In genomic region chr19:11949201-11949600, GRCh38 we compare ENCODE assay signal across 1 cellular context.
TF ChIP-seq lines count a peak whose summit lies in the region.

No MANE protein-coding gene starts in this region.

TF ChIP-seq in GM23338, 12 proteins besides CTCF, POLR2A, EP300 and RAD21 (continued from another document):
- TF ChIP-seq, protein P1, sequence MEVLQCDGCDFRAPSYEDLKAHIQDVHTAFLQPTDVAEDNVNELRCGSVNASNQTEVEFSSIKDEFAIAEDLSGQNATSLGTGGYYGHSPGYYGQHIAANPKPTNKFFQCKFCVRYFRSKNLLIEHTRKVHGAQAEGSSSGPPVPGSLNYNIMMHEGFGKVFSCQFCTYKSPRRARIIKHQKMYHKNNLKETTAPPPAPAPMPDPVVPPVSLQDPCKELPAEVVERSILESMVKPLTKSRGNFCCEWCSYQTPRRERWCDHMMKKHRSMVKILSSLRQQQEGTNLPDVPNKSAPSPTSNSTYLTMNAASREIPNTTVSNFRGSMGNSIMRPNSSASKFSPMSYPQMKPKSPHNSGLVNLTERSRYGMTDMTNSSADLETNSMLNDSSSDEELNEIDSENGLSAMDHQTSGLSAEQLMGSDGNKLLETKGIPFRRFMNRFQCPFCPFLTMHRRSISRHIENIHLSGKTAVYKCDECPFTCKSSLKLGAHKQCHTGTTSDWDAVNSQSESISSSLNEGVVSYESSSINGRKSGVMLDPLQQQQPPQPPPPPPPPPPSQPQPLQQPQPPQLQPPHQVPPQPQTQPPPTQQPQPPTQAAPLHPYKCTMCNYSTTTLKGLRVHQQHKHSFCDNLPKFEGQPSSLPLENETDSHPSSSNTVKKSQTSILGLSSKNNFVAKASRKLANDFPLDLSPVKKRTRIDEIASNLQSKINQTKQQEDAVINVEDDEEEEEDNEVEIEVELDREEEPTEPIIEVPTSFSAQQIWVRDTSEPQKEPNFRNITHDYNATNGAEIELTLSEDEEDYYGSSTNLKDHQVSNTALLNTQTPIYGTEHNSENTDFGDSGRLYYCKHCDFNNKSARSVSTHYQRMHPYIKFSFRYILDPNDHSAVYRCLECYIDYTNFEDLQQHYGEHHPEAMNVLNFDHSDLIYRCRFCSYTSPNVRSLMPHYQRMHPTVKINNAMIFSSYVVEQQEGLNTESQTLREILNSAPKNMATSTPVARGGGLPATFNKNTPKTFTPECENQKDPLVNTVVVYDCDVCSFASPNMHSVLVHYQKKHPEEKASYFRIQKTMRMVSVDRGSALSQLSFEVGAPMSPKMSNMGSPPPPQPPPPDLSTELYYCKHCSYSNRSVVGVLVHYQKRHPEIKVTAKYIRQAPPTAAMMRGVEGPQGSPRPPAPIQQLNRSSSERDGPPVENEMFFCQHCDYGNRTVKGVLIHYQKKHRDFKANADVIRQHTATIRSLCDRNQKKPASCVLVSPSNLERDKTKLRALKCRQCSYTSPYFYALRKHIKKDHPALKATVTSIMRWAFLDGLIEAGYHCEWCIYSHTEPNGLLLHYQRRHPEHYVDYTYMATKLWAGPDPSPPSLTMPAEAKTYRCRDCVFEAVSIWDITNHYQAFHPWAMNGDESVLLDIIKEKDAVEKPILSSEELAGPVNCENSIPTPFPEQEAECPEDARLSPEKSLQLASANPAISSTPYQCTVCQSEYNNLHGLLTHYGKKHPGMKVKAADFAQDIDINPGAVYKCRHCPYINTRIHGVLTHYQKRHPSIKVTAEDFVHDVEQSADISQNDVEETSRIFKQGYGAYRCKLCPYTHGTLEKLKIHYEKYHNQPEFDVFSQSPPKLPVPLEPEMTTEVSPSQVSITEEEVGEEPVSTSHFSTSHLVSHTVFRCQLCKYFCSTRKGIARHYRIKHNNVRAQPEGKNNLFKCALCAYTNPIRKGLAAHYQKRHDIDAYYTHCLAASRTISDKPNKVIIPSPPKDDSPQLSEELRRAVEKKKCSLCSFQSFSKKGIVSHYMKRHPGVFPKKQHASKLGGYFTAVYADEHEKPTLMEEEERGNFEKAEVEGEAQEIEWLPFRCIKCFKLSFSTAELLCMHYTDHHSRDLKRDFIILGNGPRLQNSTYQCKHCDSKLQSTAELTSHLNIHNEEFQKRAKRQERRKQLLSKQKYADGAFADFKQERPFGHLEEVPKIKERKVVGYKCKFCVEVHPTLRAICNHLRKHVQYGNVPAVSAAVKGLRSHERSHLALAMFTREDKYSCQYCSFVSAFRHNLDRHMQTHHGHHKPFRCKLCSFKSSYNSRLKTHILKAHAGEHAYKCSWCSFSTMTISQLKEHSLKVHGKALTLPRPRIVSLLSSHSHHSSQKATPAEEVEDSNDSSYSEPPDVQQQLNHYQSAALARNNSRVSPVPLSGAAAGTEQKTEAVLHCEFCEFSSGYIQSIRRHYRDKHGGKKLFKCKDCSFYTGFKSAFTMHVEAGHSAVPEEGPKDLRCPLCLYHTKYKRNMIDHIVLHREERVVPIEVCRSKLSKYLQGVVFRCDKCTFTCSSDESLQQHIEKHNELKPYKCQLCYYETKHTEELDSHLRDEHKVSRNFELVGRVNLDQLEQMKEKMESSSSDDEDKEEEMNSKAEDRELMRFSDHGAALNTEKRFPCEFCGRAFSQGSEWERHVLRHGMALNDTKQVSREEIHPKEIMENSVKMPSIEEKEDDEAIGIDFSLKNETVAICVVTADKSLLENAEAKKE (CRISPR knock-in tag; IDR thresholded peaks at IDR 0.05), result no peak
- no peak for TF ChIP-seq NANOG (IDR thresholded peaks at IDR 0.05; ENCODE audit: borderline replicate concordance)
- TF ChIP-seq, protein P2, sequence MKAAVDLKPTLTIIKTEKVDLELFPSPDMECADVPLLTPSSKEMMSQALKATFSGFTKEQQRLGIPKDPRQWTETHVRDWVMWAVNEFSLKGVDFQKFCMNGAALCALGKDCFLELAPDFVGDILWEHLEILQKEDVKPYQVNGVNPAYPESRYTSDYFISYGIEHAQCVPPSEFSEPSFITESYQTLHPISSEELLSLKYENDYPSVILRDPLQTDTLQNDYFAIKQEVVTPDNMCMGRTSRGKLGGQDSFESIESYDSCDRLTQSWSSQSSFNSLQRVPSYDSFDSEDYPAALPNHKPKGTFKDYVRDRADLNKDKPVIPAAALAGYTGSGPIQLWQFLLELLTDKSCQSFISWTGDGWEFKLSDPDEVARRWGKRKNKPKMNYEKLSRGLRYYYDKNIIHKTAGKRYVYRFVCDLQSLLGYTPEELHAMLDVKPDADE (IDR thresholded peaks at IDR 0.05), result no peak
- no peak for TF ChIP-seq POLR2AphosphoS5 (IDR thresholded peaks at IDR 0.05; ENCODE audit: low read depth)
- TF ChIP-seq STAT1 (IDR thresholded peaks at IDR 0.05; ENCODE audit: unreplicated experiment), result no peak
